7 cellular contexts compared by ENCODE assay signal in the genomic region with DNA sequence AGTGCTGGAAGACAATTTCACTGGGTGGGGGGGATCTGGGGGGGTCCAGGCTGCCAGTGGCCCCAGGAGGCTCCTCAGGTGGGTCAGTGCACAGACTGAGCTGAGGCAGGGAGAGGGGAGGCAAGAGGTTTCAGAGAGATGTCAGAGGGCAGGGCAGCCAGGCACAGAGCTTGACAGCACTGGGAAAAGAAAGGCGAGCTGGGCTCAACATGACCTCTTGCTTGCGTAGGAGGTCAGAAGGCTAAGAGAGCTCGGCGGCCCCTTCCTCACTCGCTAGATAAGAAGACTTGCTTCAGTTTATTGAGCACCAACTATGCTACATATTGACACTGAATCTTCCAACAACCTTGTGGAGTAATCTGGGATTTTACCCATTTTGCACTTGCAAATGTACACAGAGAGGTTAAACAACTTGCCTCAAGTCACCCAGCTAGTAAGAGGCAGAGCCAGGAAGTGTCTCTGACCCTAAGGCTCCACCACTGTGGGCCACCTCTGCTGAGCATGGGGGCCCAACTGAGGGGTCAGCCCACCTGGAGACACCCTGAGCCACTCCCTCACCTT. TPM values are rescaled to one million over a fixed set of nuclear protein-coding genes. Genes with fewer than 3 reads are reported as not detected.
A peak's percentile ranks its signal among the peaks of the same experiment; 100 is the strongest.
DNase-seq lines count a peak whose midpoint lies in the region; ATAC-seq, FAIRE-seq and TF ChIP-seq lines count a peak whose summit lies in the region.
"Had no signal": no experiment of that assay in that cellular context is flagged by ENCODE, and none has a peak within 500 bp of the region (broad histone marks: within the 10 kb centered on the region; RNA-seq: fewer than 3 reads in every experiment).

No MANE protein-coding gene starts in this region.

- TF ChIP-seq POLR2A in endothelial cell of umbilical vein (IDR thresholded peaks at IDR 0.05; ENCODE audit: low read depth, low read length), result no peak

- no peaks in the 10 kb centered on the region for H4K20me1 ChIP-seq in endothelial cell of umbilical vein (replicated peaks; ENCODE audit: control insufficient read depth, extremely low read depth, insufficient read depth, low read length)

- no peaks in the 10 kb centered on the region for H3K9me3 ChIP-seq in endothelial cell of umbilical vein (replicated peaks; ENCODE audit: control insufficient read depth, insufficient read depth, low read length)

- H3K4me2 ChIP-seq in endothelial cell of umbilical vein (ENCODE audit: insufficient read depth, low read length), result peak overlapping the region; percentile 64

- peak overlapping the region; percentile 93 for H3K27ac ChIP-seq in endothelial cell of umbilical vein (ENCODE audit: insufficient read depth, low read depth, low read length)

- H3K9me1 ChIP-seq in endothelial cell of umbilical vein (replicated peaks; ENCODE audit: control insufficient read depth, extremely low read depth, insufficient read depth, low read length), result no peaks in the 10 kb centered on the region

- H3K79me2 ChIP-seq in endothelial cell of umbilical vein (ENCODE audit: control insufficient read depth, insufficient read depth, low read length), result peaks cover 44% of the 10 kb centered on the region

- TF ChIP-seq CTCF in endothelial cell of umbilical vein (IDR thresholded peaks at IDR 0.05; ENCODE audit: extremely low read depth in 1 of 2, insufficient read depth in 1 of 2, low read depth in 1 of 2, low read length in 2 of 2), result no peak

- H3K27me3 Mint-ChIP-seq in activated CD4-positive, alpha-beta T cell treated with anti-CD3 and anti-CD28 coated beads for 36 hours, result peaks cover 8% of the 10 kb centered on the region
- peaks cover 9% of the 10 kb centered on the region for H3K27me3 Mint-ChIP-seq in stimulated activated memory B cell treated with anti-CD40 and anti-IgM and Interleukin-4, amounts not matched to agents 10 μg/mL and 1 μg/mL and 100 μg/mL, for 72 hours
- H3K27me3 Mint-ChIP-seq: central memory CD8-positive, alpha-beta T cell had no signal

- H3K27me3 ChIP-seq in endothelial cell of umbilical vein (ENCODE audit: control insufficient read depth in 2 of 2, insufficient read depth in 2 of 2, low read length in 2 of 2), result no peaks in the 10 kb centered on the region

- no peak overlapping the region for H2AFZ ChIP-seq in endothelial cell of umbilical vein (ENCODE audit: low read depth, low read length)

- H3K4me1 Mint-ChIP-seq in activated CD4-positive, alpha-beta T cell treated with anti-CD3 and anti-CD28 coated beads for 36 hours, result peaks cover 30% of the 10 kb centered on the region
- H3K4me1 Mint-ChIP-seq in stimulated activated memory B cell treated with anti-CD40 and anti-IgM and Interleukin-4, amounts not matched to agents 10 μg/mL and 1 μg/mL and 100 μg/mL, for 72 hours, result peaks cover 71% of the 10 kb centered on the region

- dilution Hi-C loops in endothelial cell of umbilical vein (cut with MboI; ENCODE audit: extremely low pct_ligation_motif_present, low sequenced_read_pairs), result no loop called here

- peaks cover 10% of the 10 kb centered on the region for H3K36me3 Mint-ChIP-seq in activated CD4-positive, alpha-beta T cell treated with anti-CD3 and anti-CD28 coated beads for 36 hours (ENCODE audit: low read depth)
- peaks cover 28% of the 10 kb centered on the region for H3K36me3 Mint-ChIP-seq in stimulated activated memory B cell treated with anti-CD40 and anti-IgM and Interleukin-4, amounts not matched to agents 10 μg/mL and 1 μg/mL and 100 μg/mL, for 72 hours

- no peak for DNase-seq in activated CD4-positive, alpha-beta T cell treated with anti-CD3 and anti-CD28 coated beads for 36 hours
- no peak for DNase-seq in activated CD4-positive, alpha-beta T cell treated with anti-CD3 and anti-CD28 coated beads, Interleukin-2, amount 50 U/mL, for 1 hour
- DNase-seq in endothelial cell of umbilical vein (ENCODE audit: low read depth, low spot score), result no peak
- DNase-seq in DMS53 (lab: John Stamatoyannopoulos, UW), result no peak
- DNase-seq in AG08396 (ENCODE audit: low spot score), result no peak

- peaks cover 9 to 24% of the 10 kb centered on the region in 2 experiments for H3K36me3 ChIP-seq in endothelial cell of umbilical vein (ENCODE audit: control insufficient read depth in 2 of 2, extremely low read depth in 1 of 2, insufficient read depth in 2 of 2, low read length in 2 of 2)

- peak overlapping the region in 1 of 3 experiments; percentile 9 for H3K4me3 ChIP-seq in endothelial cell of umbilical vein (replicated peaks in 1 of 3; ENCODE audit: insufficient read depth in 1 of 3, low read depth in 1 of 3, low read length in 3 of 3)

- TSS peak; percentile 2 for BruUV-seq in endothelial cell of umbilical vein (replicated peaks; lab: Mats Ljungman, UMichigan)

- CTCF ChIA-PET in activated CD4-positive, alpha-beta T cell treated with anti-CD3 and anti-CD28 coated beads for 36 hours (lab: Charles Lee), result interaction anchor here (0.5 to 2.4 kb wide), 11 partner anchors 14 to 660 kb away, joined by 3 to 10 read pairs (median 4); a partner anchor contains a TSS
- CTCF ChIA-PET in endothelial cell of umbilical vein (lab: Charles Lee), result interaction anchor here (0.8 to 5.3 kb wide), 9 partner anchors 8 to 103 kb away, joined by 3 to 58 read pairs (median 6); no protein-coding TSS in a partner anchor

- ATAC-seq in activated CD4-positive, alpha-beta T cell treated with anti-CD3 and anti-CD28 coated beads for 36 hours, result no peak
- no peak for ATAC-seq in stimulated activated memory B cell treated with anti-CD40 and anti-IgM and Interleukin-4, amounts not matched to agents 10 μg/mL and 1 μg/mL and 100 μg/mL, for 72 hours

- peak overlapping the region; percentile 93 for H3K9ac ChIP-seq in endothelial cell of umbilical vein (replicated peaks; ENCODE audit: extremely low read depth, insufficient read depth, low read length)

- no peaks in the 10 kb centered on the region for H3K9me3 Mint-ChIP-seq in activated CD4-positive, alpha-beta T cell treated with anti-CD3 and anti-CD28 coated beads for 36 hours (ENCODE audit: low read depth)
- no peaks in the 10 kb centered on the region for H3K9me3 Mint-ChIP-seq in stimulated activated memory B cell treated with anti-CD40 and anti-IgM and Interleukin-4, amounts not matched to agents 10 μg/mL and 1 μg/mL and 100 μg/mL, for 72 hours
- H3K9me3 Mint-ChIP-seq: central memory CD8-positive, alpha-beta T cell had no signal

- POLR2A ChIA-PET in activated CD4-positive, alpha-beta T cell treated with anti-CD3 and anti-CD28 coated beads for 36 hours (lab: Charles Lee), result interaction anchor here (0.6 kb wide), 1 partner anchor 67 kb away, joined by 3 read pairs; no protein-coding TSS in a partner anchor
- POLR2A ChIA-PET in endothelial cell of umbilical vein (lab: Charles Lee), result interaction anchor here (1.8 kb wide), 1 partner anchor 17 kb away, joined by 10 read pairs; no protein-coding TSS in a partner anchor

- no peak for FAIRE-seq in endothelial cell of umbilical vein (lab: Jason Lieb, UNC)

- intact Hi-C loops in activated CD4-positive, alpha-beta T cell treated with anti-CD3 and anti-CD28 coated beads for 36 hours (cut with DNase I, micrococcal nuclease), result no loop called here
- intact Hi-C loops in endothelial cell of umbilical vein (cut with micrococcal nuclease), result loop anchor here (1.0 to 10.0 kb wide), 6 partner anchors 38 to 959 kb away; a partner anchor contains a TSS

- peak overlapping the region; percentile 75 for H3K27ac Mint-ChIP-seq in activated CD4-positive, alpha-beta T cell treated with anti-CD3 and anti-CD28 coated beads for 36 hours
- H3K27ac Mint-ChIP-seq in stimulated activated memory B cell treated with anti-CD40 and anti-IgM and Interleukin-4, amounts not matched to agents 10 μg/mL and 1 μg/mL and 100 μg/mL, for 72 hours, result peak overlapping the region; percentile 80

- H3K4me1 ChIP-seq in endothelial cell of umbilical vein (ENCODE audit: control insufficient read depth, extremely low read depth, insufficient read depth, low read length), result peaks cover 57% of the 10 kb centered on the region

- peak overlapping the region; percentile 23 for H3K4me3 Mint-ChIP-seq in activated CD4-positive, alpha-beta T cell treated with anti-CD3 and anti-CD28 coated beads for 36 hours
- peak overlapping the region; percentile 42 for H3K4me3 Mint-ChIP-seq in stimulated activated memory B cell treated with anti-CD40 and anti-IgM and Interleukin-4, amounts not matched to agents 10 μg/mL and 1 μg/mL and 100 μg/mL, for 72 hours
- H3K4me3 Mint-ChIP-seq: central memory CD8-positive, alpha-beta T cell had no signal

RNA-seq across cellular contexts. Expression of a gene that starts 3.5 kb away (rescaled TPM):
- 10 to 100 TPM; 41.9 to 50.2 TPM for total RNA-seq in activated CD4-positive, alpha-beta T cell treated with anti-CD3 and anti-CD28 coated beads for 36 hours
- 318 and 371 TPM in 2 replicates for total RNA-seq in endothelial cell of umbilical vein
- 314 and 418 TPM in 2 replicates for polyA plus RNA-seq in endothelial cell of umbilical vein
- polyA plus RNA-seq in endothelial cell of umbilical vein (2011; cell fraction: cytosol; rRNA removed), result 181 and 257 TPM in 2 replicates
- 815 and 843 TPM in 2 replicates for polyA plus RNA-seq in endothelial cell of umbilical vein (2011; cell fraction: nucleus; rRNA removed)
- polyA plus RNA-seq in endothelial cell of umbilical vein (2012), result 179 and 248 TPM in 2 replicates
- 120 and 143 TPM in 2 replicates for polyA minus RNA-seq in endothelial cell of umbilical vein
- polyA minus RNA-seq in endothelial cell of umbilical vein (2011; cell fraction: cytosol; rRNA and poly(A)+ RNA removed), result 25.4 TPM
- 136 and 281 TPM in 2 replicates for polyA minus RNA-seq in endothelial cell of umbilical vein (2011; cell fraction: nucleus; rRNA and poly(A)+ RNA removed)

RNA-seq across cellular contexts. Expression of a gene that starts 15.8 kb away (rescaled TPM):
- total RNA-seq in activated CD4-positive, alpha-beta T cell treated with anti-CD3 and anti-CD28 coated beads for 36 hours, result 1 to 10 TPM; 4.2 to 4.8 TPM
- 5.3 and 8.1 TPM in 2 replicates for total RNA-seq in endothelial cell of umbilical vein
- polyA plus RNA-seq in endothelial cell of umbilical vein, result 4.8 and 5.1 TPM in 2 replicates
- 1.5 and 2.4 TPM in 2 replicates for polyA plus RNA-seq in endothelial cell of umbilical vein (2011; cell fraction: cytosol; rRNA removed)
- 14.5 and 14.8 TPM in 2 replicates for polyA plus RNA-seq in endothelial cell of umbilical vein (2011; cell fraction: nucleus; rRNA removed)
- polyA plus RNA-seq in endothelial cell of umbilical vein (2012), result 1.1 and 1.5 TPM in 2 replicates
- 3.6 and 5.2 TPM in 2 replicates for polyA minus RNA-seq in endothelial cell of umbilical vein
- not detected for polyA minus RNA-seq in endothelial cell of umbilical vein (2011; cell fraction: cytosol; rRNA and poly(A)+ RNA removed)
- polyA minus RNA-seq in endothelial cell of umbilical vein (2011; cell fraction: nucleus; rRNA and poly(A)+ RNA removed), result 6.3 TPM in 2 replicates

RNA-seq across cellular contexts. Expression of a gene that starts 20.4 kb away (rescaled TPM):
- total RNA-seq in activated CD4-positive, alpha-beta T cell treated with anti-CD3 and anti-CD28 coated beads for 36 hours, result 10 to 100 TPM; 29.5 to 41.2 TPM
- total RNA-seq in endothelial cell of umbilical vein, result 310 and 336 TPM in 2 replicates
- 198 and 267 TPM in 2 replicates for polyA plus RNA-seq in endothelial cell of umbilical vein
- 95.2 and 108 TPM in 2 replicates for polyA plus RNA-seq in endothelial cell of umbilical vein (2011; cell fraction: cytosol; rRNA removed)
- polyA plus RNA-seq in endothelial cell of umbilical vein (2011; cell fraction: nucleus; rRNA removed), result 848 and 1,132 TPM in 2 replicates
- 185 and 211 TPM in 2 replicates for polyA plus RNA-seq in endothelial cell of umbilical vein (2012)
- polyA minus RNA-seq in endothelial cell of umbilical vein, result 158 and 165 TPM in 2 replicates
- polyA minus RNA-seq in endothelial cell of umbilical vein (2011; cell fraction: cytosol; rRNA and poly(A)+ RNA removed), result 9.4 TPM
- 135 and 363 TPM in 2 replicates for polyA minus RNA-seq in endothelial cell of umbilical vein (2011; cell fraction: nucleus; rRNA and poly(A)+ RNA removed)

RNA-seq across cellular contexts. Expression of a gene that starts 22.9 kb away (rescaled TPM):
- 100 to 1,000 TPM; 192 to 197 TPM for total RNA-seq in activated CD4-positive, alpha-beta T cell treated with anti-CD3 and anti-CD28 coated beads for 36 hours
- total RNA-seq in endothelial cell of umbilical vein, result 86.4 and 103 TPM in 2 replicates
- polyA plus RNA-seq in endothelial cell of umbilical vein, result 118 and 127 TPM in 2 replicates
- 130 and 134 TPM in 2 replicates for polyA plus RNA-seq in endothelial cell of umbilical vein (2011; cell fraction: cytosol; rRNA removed)
- 298 and 329 TPM in 2 replicates for polyA plus RNA-seq in endothelial cell of umbilical vein (2011; cell fraction: nucleus; rRNA removed)
- 68.8 and 73.0 TPM in 2 replicates for polyA plus RNA-seq in endothelial cell of umbilical vein (2012)
- 89.2 and 94.8 TPM in 2 replicates for polyA minus RNA-seq in endothelial cell of umbilical vein
- 94.3 TPM for polyA minus RNA-seq in endothelial cell of umbilical vein (2011; cell fraction: cytosol; rRNA and poly(A)+ RNA removed)
- 57.6 and 60.5 TPM in 2 replicates for polyA minus RNA-seq in endothelial cell of umbilical vein (2011; cell fraction: nucleus; rRNA and poly(A)+ RNA removed)

RNA-seq across cellular contexts. Expression of a gene that starts 47.3 kb away (rescaled TPM):
- 10 to 100 TPM; 12.3 to 13.0 TPM for total RNA-seq in activated CD4-positive, alpha-beta T cell treated with anti-CD3 and anti-CD28 coated beads for 36 hours
- total RNA-seq in endothelial cell of umbilical vein, result 5.7 and 6.5 TPM in 2 replicates
- polyA plus RNA-seq in endothelial cell of umbilical vein, result 6.6 and 10.5 TPM in 2 replicates
- 1.9 and 4.7 TPM in 2 replicates for polyA plus RNA-seq in endothelial cell of umbilical vein (2011; cell fraction: cytosol; rRNA removed)
- 1.9 and 2.6 TPM in 2 replicates for polyA plus RNA-seq in endothelial cell of umbilical vein (2011; cell fraction: nucleus; rRNA removed)
- polyA plus RNA-seq in endothelial cell of umbilical vein (2012), result 2.6 and 4.7 TPM in 2 replicates
- polyA minus RNA-seq in endothelial cell of umbilical vein, result 0.38 and 0.63 TPM in 2 replicates
- polyA minus RNA-seq in endothelial cell of umbilical vein (2011; cell fraction: cytosol; rRNA and poly(A)+ RNA removed), result 6.8 TPM
- polyA minus RNA-seq in endothelial cell of umbilical vein (2011; cell fraction: nucleus; rRNA and poly(A)+ RNA removed), result 0.53 and 1.8 TPM in 2 replicates
